ENCODE assay signal across 16 cellular contexts in the genomic region with DNA sequence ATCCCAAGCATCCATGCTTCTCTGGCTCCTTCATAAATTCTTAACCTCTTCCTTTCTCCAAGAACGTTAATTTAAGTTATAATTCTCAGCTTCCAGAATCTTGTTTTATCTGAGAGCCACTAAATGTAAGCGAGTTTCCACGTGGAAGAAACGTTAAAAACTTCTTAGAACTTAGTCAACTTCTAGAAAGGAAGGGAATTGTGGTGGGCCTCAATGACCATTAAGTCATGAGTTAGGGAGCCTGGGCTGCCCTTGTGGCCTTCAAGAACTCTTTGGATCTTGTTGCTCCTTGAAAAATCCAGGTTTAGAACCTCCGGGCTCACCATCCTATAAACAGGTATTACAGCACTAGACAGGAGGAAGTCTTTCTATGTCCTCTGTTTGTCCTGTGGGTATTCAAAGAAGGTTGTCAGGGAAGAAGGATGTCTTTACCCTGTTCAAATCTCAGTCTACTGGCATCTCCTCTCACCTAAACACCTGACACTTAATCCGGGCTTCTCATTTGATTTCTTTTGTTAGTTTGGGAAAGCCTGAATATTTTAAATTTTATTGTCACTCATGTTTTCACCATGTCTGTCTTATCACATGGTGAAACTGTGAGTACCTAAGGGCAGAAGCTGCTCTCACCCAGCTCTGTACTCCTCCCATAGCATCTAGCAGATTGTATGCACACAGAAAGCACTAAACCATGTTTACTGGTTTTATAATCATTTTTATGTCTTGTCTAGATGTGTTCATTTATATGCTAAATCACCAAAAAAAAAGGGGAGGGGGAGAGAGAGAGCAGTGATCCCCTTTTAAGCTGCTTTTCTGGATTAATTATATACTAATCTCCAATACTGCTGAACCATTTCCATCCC. TPM values are rescaled to one million over a fixed set of nuclear protein-coding genes. Genes with fewer than 3 reads are reported as not detected.
DNase-seq lines count a peak whose midpoint lies in the region; ATAC-seq and TF ChIP-seq lines count a peak whose summit lies in the region.
"Had no signal": no experiment of that assay in that cellular context is flagged by ENCODE, and none has a peak within 500 bp of the region (broad histone marks: within the 10 kb centered on the region; RNA-seq: fewer than 3 reads in every experiment).

No MANE protein-coding gene starts in this region.

- no peaks in the 10 kb centered on the region for H3K27me3 Mint-ChIP-seq in chondrocyte (ENCODE audit: low read depth)

- peak overlapping the region; percentile 98 for H3K27ac Mint-ChIP-seq in chondrocyte (ENCODE audit: unreplicated experiment)
- H3K27ac Mint-ChIP-seq: immature natural killer cell, naive B cell had no signal

- 96 to 97% methylated on average over 3 to 5 of the region's 6 CpGs for WGBS in mesodermal cell (ENCODE audit: insufficient coverage in 2 of 2), 2 experiments
- 80% methylated on average over 6 of the region's 6 CpGs for WGBS in urinary bladder

- peaks cover 14% of the 10 kb centered on the region for H3K36me3 Mint-ChIP-seq in chondrocyte (ENCODE audit: low read depth)
- H3K36me3 Mint-ChIP-seq: immature natural killer cell, naive B cell had no signal

- H3K27ac ChIP-seq in left ventricle myocardium inferior (replicated peaks), result peak overlapping the region; percentile 97
- H3K27ac ChIP-seq in mesodermal cell (ENCODE audit: low read depth, low read length, severe bottlenecking), result peak overlapping the region; percentile 2
- peak overlapping the region; percentile 33 for H3K27ac ChIP-seq in urinary bladder (ENCODE audit: low read depth)
- H3K27ac ChIP-seq: HL-60, SK-N-MC had no signal

- ATAC-seq in Right ventricle myocardium inferior, result no peak

- no peaks in the 10 kb centered on the region for H3K27me3 ChIP-seq in left ventricle myocardium inferior (ENCODE audit: low read depth)

- in situ Hi-C loops in GM13976 (cut with MboI; ENCODE audit: low sequenced_read_pairs, unreplicated experiment), result loop anchor here (10.0 kb wide), 1 partner anchor 886 kb away; no protein-coding TSS in a partner anchor

- intact Hi-C loops in left ventricle myocardium inferior (cut with micrococcal nuclease) (no loop called here), Right ventricle myocardium inferior (cut with DNase I) (no loop called here)

- H3K36me3 ChIP-seq in left ventricle myocardium inferior, result no peaks in the 10 kb centered on the region
- peaks cover 42% of the 10 kb centered on the region for H3K36me3 ChIP-seq in mesodermal cell (ENCODE audit: control insufficient read depth, insufficient read depth, low read length)
- H3K36me3 ChIP-seq in urinary bladder (ENCODE audit: insufficient read depth), result no peaks in the 10 kb centered on the region

- H3K9me3 Mint-ChIP-seq in chondrocyte (ENCODE audit: low read depth), result no peaks in the 10 kb centered on the region
- H3K9me3 Mint-ChIP-seq: naive B cell had no signal

- peak overlapping the region; percentile 2 for H3K4me3 Mint-ChIP-seq in chondrocyte (ENCODE audit: unreplicated experiment)
- H3K4me3 Mint-ChIP-seq: immature natural killer cell, naive B cell had no signal

- H3K9me3 ChIP-seq in left ventricle myocardium inferior (replicated peaks) (no peaks in the 10 kb centered on the region), mesodermal cell (ENCODE audit: control insufficient read depth, low read length) (no peaks in the 10 kb centered on the region)

- H3K4me1 ChIP-seq in left ventricle myocardium inferior (peaks cover 100% of the 10 kb centered on the region), mesodermal cell (ENCODE audit: control insufficient read depth, insufficient read depth, low read length, poor library complexity, severe bottlenecking) (peaks cover 53% of the 10 kb centered on the region), urinary bladder (ENCODE audit: insufficient read depth) (peaks cover 2% of the 10 kb centered on the region)

- no peak for TF ChIP-seq CTCF in left ventricle myocardium inferior (IDR thresholded peaks at IDR 0.05; ENCODE audit: borderline replicate concordance)
- TF ChIP-seq CTCF in chondrocyte (IDR thresholded peaks at IDR 0.05), result no peak
- TF ChIP-seq CTCF in GM13976 (IDR thresholded peaks at IDR 0.05; ENCODE audit: borderline replicate concordance, control extremely low read depth, extremely low read depth, insufficient read depth, missing control alignments), result no peak

- DNase-seq in left ventricle myocardium inferior, result no peak
- DNase-seq in Right ventricle myocardium inferior (ENCODE audit: missing footprints), result no peak
- no peak for DNase-seq in chondrocyte (ENCODE audit: low spot score)
- no peak for DNase-seq in GM19240 (ENCODE audit: insufficient read length, low spot score)
- no peak for DNase-seq in GM13976 (ENCODE audit: low spot score)
- DNase-seq in NCI-H774 (lab: John Stamatoyannopoulos, UW), result no peak
- DNase-seq: activated naive CD4-positive, alpha-beta T cell treated with anti-CD3 and anti-CD28 coated beads, Interleukin-2, amount 50 U/mL, for 16 hours; immature natural killer cell; naive B cell; NCI-H2081; small intestine; substantia nigra had no signal

- peak overlapping the region; percentile 84 for H3K4me3 ChIP-seq in left ventricle myocardium inferior
- H3K4me3 ChIP-seq in mesodermal cell (ENCODE audit: extremely low read depth, insufficient read depth, low read length, poor library complexity, severe bottlenecking), result no peak overlapping the region
- no peak overlapping the region for H3K4me3 ChIP-seq in urinary bladder (ENCODE audit: low read depth, low read length)
- H3K4me3 ChIP-seq: SK-N-MC had no signal

- H3K4me1 Mint-ChIP-seq in chondrocyte (ENCODE audit: low read depth), result peaks cover 89% of the 10 kb centered on the region
- H3K4me1 Mint-ChIP-seq: immature natural killer cell, naive B cell had no signal

RNA-seq across cellular contexts. Expression of a gene that starts 6.3 kb away (rescaled TPM):
- total RNA-seq in left ventricle myocardium inferior (26.9 TPM), Right ventricle myocardium inferior (22.1 TPM), chondrocyte (65.1 to 125 TPM (median 124 TPM) in 3 replicates), urinary bladder (139 TPM)
- 41.8 TPM for polyA plus RNA-seq in mesodermal cell (2013, experiment 1 of 2)
- 44.6 TPM for polyA plus RNA-seq in mesodermal cell (2013, experiment 2 of 2)
- 45.0 TPM for polyA plus RNA-seq in urinary bladder
- polyA plus RNA-seq: immature natural killer cell had no signal

Comparison
In these comparisons a context has a peak if more than half of its experiments do, and no peak if none do; other contexts are left out.
1. H3K27ac ChIP-seq: peak in every context shown above with its lines; median percentile 97 in left ventricle myocardium inferior; 33 in urinary bladder; 2 in mesodermal cell.